8 cellular contexts compared by ENCODE assay signal in the genomic region with DNA sequence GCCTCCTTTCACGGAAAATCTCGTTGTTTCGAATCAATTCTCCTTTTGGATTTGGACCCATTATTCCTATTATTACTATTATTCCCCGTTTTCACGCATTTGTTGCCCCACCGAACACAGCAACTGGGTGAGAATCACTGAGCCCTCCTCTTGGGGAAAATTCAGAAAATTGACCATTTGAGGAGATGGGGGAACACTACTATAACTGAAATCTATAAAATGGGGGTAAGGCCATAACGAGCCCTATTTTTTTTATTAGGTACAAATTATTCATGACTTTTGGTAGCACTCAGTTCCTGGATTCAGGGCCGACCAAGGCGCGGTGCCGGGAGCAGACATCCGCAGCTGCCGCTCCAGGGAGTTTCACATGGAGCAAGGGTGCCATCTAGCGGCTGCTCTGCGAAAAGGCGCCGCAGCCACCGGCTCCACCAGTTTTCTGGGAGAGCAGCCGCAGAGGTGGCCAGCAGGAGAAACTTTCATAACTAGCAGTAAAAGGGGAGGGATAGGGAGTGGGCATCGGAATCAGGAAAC. TPM values are rescaled to one million over a fixed set of nuclear protein-coding genes. Genes with fewer than 3 reads are reported as not detected.
DNase-seq lines count a peak whose midpoint lies in the region; ATAC-seq and TF ChIP-seq lines count a peak whose summit lies in the region.

No MANE protein-coding gene starts in this region.

- no peak overlapping the region for H3K27ac ChIP-seq in CD4-positive, CD25-positive, alpha-beta regulatory T cell (ENCODE audit: insufficient read depth, low read length, poor library complexity, severe bottlenecking)
- no peak overlapping the region for H3K27ac ChIP-seq in OCI-LY7 (ENCODE audit: low read depth, low read length, poor library complexity, severe bottlenecking)

- peaks cover 55% of the 10 kb centered on the region for H3K27me3 ChIP-seq in CD4-positive, CD25-positive, alpha-beta regulatory T cell (ENCODE audit: control insufficient read depth, insufficient read depth, low read length)

- BruUV-seq in OCI-LY7 (replicated peaks; lab: Mats Ljungman, UMichigan): no TSS peak

- H4K20me1 ChIP-seq in OCI-LY7 (ENCODE audit: insufficient read depth, low read length): no peaks in the 10 kb centered on the region

- no peaks in the 10 kb centered on the region for H3K79me2 ChIP-seq in OCI-LY7 (ENCODE audit: insufficient read depth, low read depth, low read length)

- H3K4me2 ChIP-seq in OCI-LY7 (ENCODE audit: low read length): no peak overlapping the region

- H3K9me3 Mint-ChIP-seq in CD4-positive, CD25-positive, alpha-beta regulatory T cell: peaks cover 0 to 9% (median 0%) of the 10 kb centered on the region in 7 donors

- CTCF ChIA-PET in OCI-LY7 (lab: Charles Lee; ENCODE audit: unreplicated experiment): no interaction called here

- peaks cover 36% of the 10 kb centered on the region for H3K4me1 ChIP-seq in CD4-positive, CD25-positive, alpha-beta regulatory T cell (ENCODE audit: control insufficient read depth, insufficient read depth, low read length, poor library complexity, severe bottlenecking)
- no peaks in the 10 kb centered on the region for H3K4me1 ChIP-seq in OCI-LY7 (ENCODE audit: insufficient read depth, low read length, poor library complexity, severe bottlenecking)

- peaks cover 10 to 43% (median 33%) of the 10 kb centered on the region in 4 donors for H3K4me1 Mint-ChIP-seq in CD4-positive, CD25-positive, alpha-beta regulatory T cell

- peak overlapping the region in 1 of 3 donors; percentile 86 for H3K27ac Mint-ChIP-seq in CD4-positive, CD25-positive, alpha-beta regulatory T cell

- no peaks in the 10 kb centered on the region for H3K36me3 Mint-ChIP-seq in CD4-positive, CD25-positive, alpha-beta regulatory T cell

- peak; percentile 99 for TF ChIP-seq CTCF in OCI-LY7 (conservative IDR thresholded peaks at IDR 0.05; ENCODE audit: low read length)

- intact Hi-C loops in OCI-LY7 (cut with micrococcal nuclease; ENCODE audit: unreplicated experiment): loop anchor here (1.0 to 5.0 kb wide), 2 partner anchors 311 to 591 kb away; no protein-coding TSS in a partner anchor

- H3K9me2 ChIP-seq in OCI-LY7 (ENCODE audit: insufficient read depth, low read length): no peaks in the 10 kb centered on the region

- H3K4me3 Mint-ChIP-seq in CD4-positive, CD25-positive, alpha-beta regulatory T cell: peak overlapping the region in 3 of 4 donors; percentile 56 to 88 (median 60)

- DNase-seq in CD4-positive, CD25-positive, alpha-beta regulatory T cell: peak; percentile 74 to 76 (median 76)
- DNase-seq in HK-2 (ENCODE audit: unreplicated experiment) (peak; percentile 92), OCI-LY7 (ENCODE audit: low spot score) (peak; percentile 76), activated T-cell treated with anti-CD3 and anti-CD28 coated beads for 1 hour (ENCODE audit: low read depth) (peak; percentile 82), epidermal melanocyte (ENCODE audit: insufficient read length, low spot score) (peak; percentile 99), mucosa of gallbladder (ENCODE audit: low spot score) (peak; percentile 89), NCI-H1048 (lab: John Stamatoyannopoulos, UW) (no peak)
- DNase-seq in stimulated activated CD8-positive, alpha-beta memory T cell treated with anti-CD3 and anti-CD28 coated beads, Interleukin-4, amount 100 ng/mL, for 24 hours (ENCODE audit: low read depth): peak; percentile 67

- POLR2A ChIA-PET in OCI-LY7 (lab: Charles Lee): no interaction called here

- ATAC-seq in CD4-positive, CD25-positive, alpha-beta regulatory T cell (ENCODE audit: low read depth in 2 of 2): peak; percentile 70 to 74

- H3K4me3 ChIP-seq in CD4-positive, CD25-positive, alpha-beta regulatory T cell (ENCODE audit: low read depth, low read length): no peak overlapping the region
- H3K4me3 ChIP-seq in OCI-LY7 (ENCODE audit: low read depth, low read length, poor library complexity, severe bottlenecking): no peak overlapping the region

- no peaks in the 10 kb centered on the region for H3K36me3 ChIP-seq in CD4-positive, CD25-positive, alpha-beta regulatory T cell (ENCODE audit: control insufficient read depth, insufficient read depth, low read length)
- H3K36me3 ChIP-seq in OCI-LY7 (ENCODE audit: insufficient read depth, low read length): no peaks in the 10 kb centered on the region

- peaks cover 98% of the 10 kb centered on the region for H3K27me3 Mint-ChIP-seq in CD4-positive, CD25-positive, alpha-beta regulatory T cell

- no peaks in the 10 kb centered on the region for H3K9me3 ChIP-seq in CD4-positive, CD25-positive, alpha-beta regulatory T cell (ENCODE audit: control insufficient read depth in 2 of 2, low read length in 2 of 2)
- H3K9me3 ChIP-seq in OCI-LY7 (ENCODE audit: low read length): no peaks in the 10 kb centered on the region

- H2AFZ ChIP-seq in OCI-LY7 (ENCODE audit: low read length): no peak overlapping the region

RNA-seq across cellular contexts. Expression of gene HOXB8, which starts 3.3 kb away (rescaled TPM):
- not detected for total RNA-seq in CD4-positive, CD25-positive, alpha-beta regulatory T cell
- polyA plus RNA-seq in CD4-positive, CD25-positive, alpha-beta regulatory T cell: not detected
- total RNA-seq in OCI-LY7 (2014; rRNA removed; shearing (Covaris generic)): not detected in 2 replicates
- total RNA-seq in OCI-LY7 (2022): not detected in 2 replicates
- not detected for total RNA-seq in mucosa of gallbladder

RNA-seq across cellular contexts. Expression of gene HOXB7, which starts 7.6 kb away (rescaled TPM):
- 2.1 TPM for total RNA-seq in CD4-positive, CD25-positive, alpha-beta regulatory T cell
- 1 to 10 TPM in 3 of 4 donors, under 1 TPM in 1; 0.77 to 7.2 (median 2.1) TPM for polyA plus RNA-seq in CD4-positive, CD25-positive, alpha-beta regulatory T cell
- total RNA-seq in OCI-LY7 (2014; rRNA removed; shearing (Covaris generic)): 6.3 and 9.2 TPM in 2 replicates
- 16.3 and 17.0 TPM in 2 replicates for total RNA-seq in OCI-LY7 (2022)
- 0.92 TPM for total RNA-seq in mucosa of gallbladder

RNA-seq across cellular contexts. Expression of gene HOXB9, which starts 7.7 kb away (rescaled TPM):
- 0.25 TPM for total RNA-seq in CD4-positive, CD25-positive, alpha-beta regulatory T cell
- not detected for polyA plus RNA-seq in CD4-positive, CD25-positive, alpha-beta regulatory T cell
- total RNA-seq in OCI-LY7 (2014; rRNA removed; shearing (Covaris generic)): not detected in 2 replicates
- not detected in 2 replicates for total RNA-seq in OCI-LY7 (2022)
- total RNA-seq in mucosa of gallbladder: 0.26 TPM

RNA-seq across cellular contexts. Expression of gene HOXB6, which starts 13.6 kb away (rescaled TPM):
- total RNA-seq in CD4-positive, CD25-positive, alpha-beta regulatory T cell: not detected
- polyA plus RNA-seq in CD4-positive, CD25-positive, alpha-beta regulatory T cell: not detected
- 0.41 TPM in 1 of 2 replicates, not detected in the other for total RNA-seq in OCI-LY7 (2014; rRNA removed; shearing (Covaris generic))
- total RNA-seq in OCI-LY7 (2022) (not detected in 2 replicates), mucosa of gallbladder (2.0 TPM)

RNA-seq across cellular contexts. Expression of gene HOXB5, which starts 24.9 kb away (rescaled TPM):
- total RNA-seq in CD4-positive, CD25-positive, alpha-beta regulatory T cell: not detected
- polyA plus RNA-seq in CD4-positive, CD25-positive, alpha-beta regulatory T cell: not detected
- total RNA-seq in OCI-LY7 (2014; rRNA removed; shearing (Covaris generic)): not detected in 2 replicates
- not detected in 2 replicates for total RNA-seq in OCI-LY7 (2022)
- total RNA-seq in mucosa of gallbladder: 0.49 TPM
